Comparison of ENCODE assay signal across 20 cellular contexts in the genomic region with DNA sequence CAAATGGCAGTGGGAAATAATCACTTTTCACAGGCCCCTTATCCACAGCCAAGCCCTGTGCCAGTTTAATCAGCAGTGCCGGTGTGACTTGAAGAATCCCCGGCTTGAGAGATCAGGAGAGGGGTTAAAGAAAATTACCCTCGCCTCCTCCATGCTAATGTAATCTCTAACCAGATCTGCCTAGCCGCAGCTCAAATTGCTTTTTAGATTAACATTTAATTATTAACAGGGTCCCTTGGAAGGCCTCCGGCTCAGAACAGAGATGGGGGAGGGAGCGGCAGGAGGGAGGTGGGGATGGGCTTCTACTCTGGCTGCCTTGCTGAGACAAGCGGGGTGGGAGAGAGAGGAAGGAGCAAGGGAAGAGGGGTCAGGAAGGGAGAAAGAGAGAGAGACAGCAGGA. TPM values are rescaled to one million over a fixed set of nuclear protein-coding genes. Genes with fewer than 3 reads are reported as not detected.
DNase-seq lines count a peak whose midpoint lies in the region; ATAC-seq and TF ChIP-seq lines count a peak whose summit lies in the region.
"Had no signal": no experiment of that assay in that cellular context is flagged by ENCODE, and none has a peak within 500 bp of the region (broad histone marks: within the 10 kb centered on the region; RNA-seq: fewer than 3 reads in every experiment).

No MANE protein-coding gene starts in this region.

- DNase-seq in Caki2 (ENCODE audit: low read depth), result peak; percentile 10
- peak; percentile 42 for DNase-seq in NCI-H526 treated with DMSO at 0.1 percent for 48 hours (lab: John Stamatoyannopoulos, UW)
- DNase-seq in endothelial cell (ENCODE audit: low spot score), result no peak
- no peak for DNase-seq in medulla oblongata (ENCODE audit: extremely low spot score)
- no peak for DNase-seq in globus pallidus (ENCODE audit: low spot score)
- DNase-seq: activated CD4-positive, CD25-positive, alpha-beta regulatory T cell; activated naive CD4-positive, alpha-beta T cell treated with Interleukin-2 at 50 U/mL for 16 hours; esophagus squamous epithelium; heart right ventricle; Karpas-422; NCI-H1694; NCI-H69; retina; T-cell had no signal

- no peak for ATAC-seq in HG02571 (IDR thresholded peaks at IDR 0.05; ENCODE audit: unreplicated experiment)
- no peak for ATAC-seq in GM19023 (IDR thresholded peaks at IDR 0.05; ENCODE audit: unreplicated experiment)
- ATAC-seq: heart right ventricle, left lung, T-cell had no signal

- H3K9me3 Mint-ChIP-seq in endothelial cell (ENCODE audit: unreplicated experiment) (no peaks in the 10 kb centered on the region), nephron (no peaks in the 10 kb centered on the region)
- H3K9me3 Mint-ChIP-seq: dendritic cell treated with granulocyte-macrophage colony-stimulating factor and Interleukin-4, amounts not matched to agents 40 ng/mL and 50 ng/mL, for 4 days; T-cell had no signal

- in situ Hi-C loops in Caki2 (cut with HindIII; ENCODE audit: low pct_unique_long_range_greater_than_20kb, low sequenced_read_pairs), result no loop called here

- H3K36me3 Mint-ChIP-seq in endothelial cell (ENCODE audit: low read depth, unreplicated experiment) (peaks cover 9% of the 10 kb centered on the region), nephron (ENCODE audit: low read depth) (no peaks in the 10 kb centered on the region)
- H3K36me3 Mint-ChIP-seq: T-cell had no signal

- TF ChIP-seq CTCF in endothelial cell (IDR thresholded peaks at IDR 0.05; ENCODE audit: unreplicated experiment), result no peak
- no peak for TF ChIP-seq CTCF in nephron (IDR thresholded peaks at IDR 0.05; ENCODE audit: unreplicated experiment in 3 of 3)

- H3K4me1 Mint-ChIP-seq in endothelial cell (ENCODE audit: unreplicated experiment), result peaks cover 78% of the 10 kb centered on the region
- peaks cover 48% of the 10 kb centered on the region for H3K4me1 Mint-ChIP-seq in nephron
- H3K4me1 Mint-ChIP-seq: B cell, T-cell had no signal

- H3K4me3 Mint-ChIP-seq in endothelial cell (ENCODE audit: unreplicated experiment), result no peak overlapping the region
- no peak overlapping the region for H3K4me3 Mint-ChIP-seq in nephron
- H3K4me3 Mint-ChIP-seq: B cell; dendritic cell treated with granulocyte-macrophage colony-stimulating factor and Interleukin-4, amounts not matched to agents 40 ng/mL and 50 ng/mL, for 4 days; T-cell had no signal

- H3K27ac Mint-ChIP-seq in endothelial cell (ENCODE audit: unreplicated experiment), result peak overlapping the region; percentile 88
- peak overlapping the region; percentile 93 to 97 (median 96) for H3K27ac Mint-ChIP-seq in nephron
- H3K27ac Mint-ChIP-seq: B cell; dendritic cell treated with granulocyte-macrophage colony-stimulating factor and Interleukin-4, amounts not matched to agents 40 ng/mL and 50 ng/mL, for 4 days; T-cell had no signal

- H3K27me3 Mint-ChIP-seq in endothelial cell (ENCODE audit: unreplicated experiment), result peaks cover 22% of the 10 kb centered on the region
- H3K27me3 Mint-ChIP-seq in nephron (ENCODE audit: low read depth), result peaks cover 9% of the 10 kb centered on the region

RNA-seq across cellular contexts. Expression of a gene that starts 24.0 kb away (rescaled TPM):
- total RNA-seq in Caki2 (2014; rRNA removed; shearing (Covaris generic); ENCODE audit: low replicate concordance), result 0.41 and 3.1 TPM in 2 replicates
- total RNA-seq in endothelial cell (ENCODE audit: unreplicated experiment), result 14.2 TPM

Comparison
In these comparisons a context has a peak if more than half of its experiments do, and no peak if none do; other contexts are left out.
1. DNase-seq: peak in Caki2 (single experiment) and NCI-H526 treated with DMSO at 0.1 percent for 48 hours (single experiment); none in endothelial cell (single experiment), medulla oblongata (single experiment) and globus pallidus (single experiment).